Comparison of ENCODE assay signal across 1 cellular context in genomic region chr14:23022849-23023499, GRCh38.
TF ChIP-seq lines count a peak whose summit lies in the region.

No MANE protein-coding gene starts in this region.

TF ChIP-seq in GM23338, 12 proteins besides CTCF, POLR2A, EP300 and RAD21 (continued from another document):
- TF ChIP-seq, protein P1, sequence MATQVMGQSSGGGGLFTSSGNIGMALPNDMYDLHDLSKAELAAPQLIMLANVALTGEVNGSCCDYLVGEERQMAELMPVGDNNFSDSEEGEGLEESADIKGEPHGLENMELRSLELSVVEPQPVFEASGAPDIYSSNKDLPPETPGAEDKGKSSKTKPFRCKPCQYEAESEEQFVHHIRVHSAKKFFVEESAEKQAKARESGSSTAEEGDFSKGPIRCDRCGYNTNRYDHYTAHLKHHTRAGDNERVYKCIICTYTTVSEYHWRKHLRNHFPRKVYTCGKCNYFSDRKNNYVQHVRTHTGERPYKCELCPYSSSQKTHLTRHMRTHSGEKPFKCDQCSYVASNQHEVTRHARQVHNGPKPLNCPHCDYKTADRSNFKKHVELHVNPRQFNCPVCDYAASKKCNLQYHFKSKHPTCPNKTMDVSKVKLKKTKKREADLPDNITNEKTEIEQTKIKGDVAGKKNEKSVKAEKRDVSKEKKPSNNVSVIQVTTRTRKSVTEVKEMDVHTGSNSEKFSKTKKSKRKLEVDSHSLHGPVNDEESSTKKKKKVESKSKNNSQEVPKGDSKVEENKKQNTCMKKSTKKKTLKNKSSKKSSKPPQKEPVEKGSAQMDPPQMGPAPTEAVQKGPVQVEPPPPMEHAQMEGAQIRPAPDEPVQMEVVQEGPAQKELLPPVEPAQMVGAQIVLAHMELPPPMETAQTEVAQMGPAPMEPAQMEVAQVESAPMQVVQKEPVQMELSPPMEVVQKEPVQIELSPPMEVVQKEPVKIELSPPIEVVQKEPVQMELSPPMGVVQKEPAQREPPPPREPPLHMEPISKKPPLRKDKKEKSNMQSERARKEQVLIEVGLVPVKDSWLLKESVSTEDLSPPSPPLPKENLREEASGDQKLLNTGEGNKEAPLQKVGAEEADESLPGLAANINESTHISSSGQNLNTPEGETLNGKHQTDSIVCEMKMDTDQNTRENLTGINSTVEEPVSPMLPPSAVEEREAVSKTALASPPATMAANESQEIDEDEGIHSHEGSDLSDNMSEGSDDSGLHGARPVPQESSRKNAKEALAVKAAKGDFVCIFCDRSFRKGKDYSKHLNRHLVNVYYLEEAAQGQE (IDR thresholded peaks at IDR 0.05; ENCODE audit: unreplicated experiment), result no peak
- no peak for TF ChIP-seq JUNB (IDR thresholded peaks at IDR 0.05; ENCODE audit: unreplicated experiment)
- no peak for TF ChIP-seq EZH2phosphoT487 (IDR thresholded peaks at IDR 0.05; ENCODE audit: unreplicated experiment)
- no peak for TF ChIP-seq POLR2AphosphoS5 (IDR thresholded peaks at IDR 0.05; ENCODE audit: low read depth)
- TF ChIP-seq NANOG (IDR thresholded peaks at IDR 0.05; ENCODE audit: borderline replicate concordance), result no peak
- no peak for TF ChIP-seq ZNF114 (CRISPR knock-in tag; IDR thresholded peaks at IDR 0.05)
- TF ChIP-seq, protein P2, sequence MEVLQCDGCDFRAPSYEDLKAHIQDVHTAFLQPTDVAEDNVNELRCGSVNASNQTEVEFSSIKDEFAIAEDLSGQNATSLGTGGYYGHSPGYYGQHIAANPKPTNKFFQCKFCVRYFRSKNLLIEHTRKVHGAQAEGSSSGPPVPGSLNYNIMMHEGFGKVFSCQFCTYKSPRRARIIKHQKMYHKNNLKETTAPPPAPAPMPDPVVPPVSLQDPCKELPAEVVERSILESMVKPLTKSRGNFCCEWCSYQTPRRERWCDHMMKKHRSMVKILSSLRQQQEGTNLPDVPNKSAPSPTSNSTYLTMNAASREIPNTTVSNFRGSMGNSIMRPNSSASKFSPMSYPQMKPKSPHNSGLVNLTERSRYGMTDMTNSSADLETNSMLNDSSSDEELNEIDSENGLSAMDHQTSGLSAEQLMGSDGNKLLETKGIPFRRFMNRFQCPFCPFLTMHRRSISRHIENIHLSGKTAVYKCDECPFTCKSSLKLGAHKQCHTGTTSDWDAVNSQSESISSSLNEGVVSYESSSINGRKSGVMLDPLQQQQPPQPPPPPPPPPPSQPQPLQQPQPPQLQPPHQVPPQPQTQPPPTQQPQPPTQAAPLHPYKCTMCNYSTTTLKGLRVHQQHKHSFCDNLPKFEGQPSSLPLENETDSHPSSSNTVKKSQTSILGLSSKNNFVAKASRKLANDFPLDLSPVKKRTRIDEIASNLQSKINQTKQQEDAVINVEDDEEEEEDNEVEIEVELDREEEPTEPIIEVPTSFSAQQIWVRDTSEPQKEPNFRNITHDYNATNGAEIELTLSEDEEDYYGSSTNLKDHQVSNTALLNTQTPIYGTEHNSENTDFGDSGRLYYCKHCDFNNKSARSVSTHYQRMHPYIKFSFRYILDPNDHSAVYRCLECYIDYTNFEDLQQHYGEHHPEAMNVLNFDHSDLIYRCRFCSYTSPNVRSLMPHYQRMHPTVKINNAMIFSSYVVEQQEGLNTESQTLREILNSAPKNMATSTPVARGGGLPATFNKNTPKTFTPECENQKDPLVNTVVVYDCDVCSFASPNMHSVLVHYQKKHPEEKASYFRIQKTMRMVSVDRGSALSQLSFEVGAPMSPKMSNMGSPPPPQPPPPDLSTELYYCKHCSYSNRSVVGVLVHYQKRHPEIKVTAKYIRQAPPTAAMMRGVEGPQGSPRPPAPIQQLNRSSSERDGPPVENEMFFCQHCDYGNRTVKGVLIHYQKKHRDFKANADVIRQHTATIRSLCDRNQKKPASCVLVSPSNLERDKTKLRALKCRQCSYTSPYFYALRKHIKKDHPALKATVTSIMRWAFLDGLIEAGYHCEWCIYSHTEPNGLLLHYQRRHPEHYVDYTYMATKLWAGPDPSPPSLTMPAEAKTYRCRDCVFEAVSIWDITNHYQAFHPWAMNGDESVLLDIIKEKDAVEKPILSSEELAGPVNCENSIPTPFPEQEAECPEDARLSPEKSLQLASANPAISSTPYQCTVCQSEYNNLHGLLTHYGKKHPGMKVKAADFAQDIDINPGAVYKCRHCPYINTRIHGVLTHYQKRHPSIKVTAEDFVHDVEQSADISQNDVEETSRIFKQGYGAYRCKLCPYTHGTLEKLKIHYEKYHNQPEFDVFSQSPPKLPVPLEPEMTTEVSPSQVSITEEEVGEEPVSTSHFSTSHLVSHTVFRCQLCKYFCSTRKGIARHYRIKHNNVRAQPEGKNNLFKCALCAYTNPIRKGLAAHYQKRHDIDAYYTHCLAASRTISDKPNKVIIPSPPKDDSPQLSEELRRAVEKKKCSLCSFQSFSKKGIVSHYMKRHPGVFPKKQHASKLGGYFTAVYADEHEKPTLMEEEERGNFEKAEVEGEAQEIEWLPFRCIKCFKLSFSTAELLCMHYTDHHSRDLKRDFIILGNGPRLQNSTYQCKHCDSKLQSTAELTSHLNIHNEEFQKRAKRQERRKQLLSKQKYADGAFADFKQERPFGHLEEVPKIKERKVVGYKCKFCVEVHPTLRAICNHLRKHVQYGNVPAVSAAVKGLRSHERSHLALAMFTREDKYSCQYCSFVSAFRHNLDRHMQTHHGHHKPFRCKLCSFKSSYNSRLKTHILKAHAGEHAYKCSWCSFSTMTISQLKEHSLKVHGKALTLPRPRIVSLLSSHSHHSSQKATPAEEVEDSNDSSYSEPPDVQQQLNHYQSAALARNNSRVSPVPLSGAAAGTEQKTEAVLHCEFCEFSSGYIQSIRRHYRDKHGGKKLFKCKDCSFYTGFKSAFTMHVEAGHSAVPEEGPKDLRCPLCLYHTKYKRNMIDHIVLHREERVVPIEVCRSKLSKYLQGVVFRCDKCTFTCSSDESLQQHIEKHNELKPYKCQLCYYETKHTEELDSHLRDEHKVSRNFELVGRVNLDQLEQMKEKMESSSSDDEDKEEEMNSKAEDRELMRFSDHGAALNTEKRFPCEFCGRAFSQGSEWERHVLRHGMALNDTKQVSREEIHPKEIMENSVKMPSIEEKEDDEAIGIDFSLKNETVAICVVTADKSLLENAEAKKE (CRISPR knock-in tag; IDR thresholded peaks at IDR 0.05), result no peak
